Comparison of ENCODE assay signal across 20 cellular contexts in genomic region chr3:39317571-39318169, GRCh38. TPM values are rescaled to one million over a fixed set of nuclear protein-coding genes. Genes with fewer than 3 reads are reported as not detected.
A peak's percentile ranks its signal among the peaks of the same experiment; 100 is the strongest.
DNase-seq lines count a peak whose midpoint lies in the region; ATAC-seq, FAIRE-seq and TF ChIP-seq lines count a peak whose summit lies in the region.
"Had no signal": no experiment of that assay in that cellular context is flagged by ENCODE, and none has a peak within 500 bp of the region (broad histone marks: within the 10 kb centered on the region; RNA-seq: fewer than 3 reads in every experiment).

No MANE protein-coding gene starts in this region.

- no peak overlapping the region for H2BK120ac ChIP-seq in trophoblast cell (ENCODE audit: insufficient read depth, low read length, poor library complexity)

- no peak overlapping the region for H2AK5ac ChIP-seq in trophoblast cell (ENCODE audit: low read length)

- FAIRE-seq in RCC 7860 (lab: Jason Lieb, UNC): peak; percentile 52

- H2BK12ac ChIP-seq in trophoblast cell (ENCODE audit: low read length): no peak overlapping the region

- H3K27ac ChIP-seq in trophoblast cell (ENCODE audit: low read depth, low read length): no peak overlapping the region
- H3K27ac ChIP-seq: GM23248 had no signal

- H3K27me3 Mint-ChIP-seq in HFFc6 (ENCODE audit: insufficient read depth): peaks cover 9% of the 10 kb centered on the region

- no peak overlapping the region for H3K18ac ChIP-seq in trophoblast cell (ENCODE audit: low read length)

- peaks cover 2% of the 10 kb centered on the region for H3K9me3 ChIP-seq in trophoblast cell (ENCODE audit: insufficient read depth, low read depth, low read length)

- H3K23ac ChIP-seq in trophoblast cell (ENCODE audit: low read length): no peak overlapping the region

- no peaks in the 10 kb centered on the region for H3K4me1 ChIP-seq in trophoblast cell (ENCODE audit: control insufficient read depth in 1 of 2, insufficient read depth in 2 of 2, low read length in 2 of 2)

- H2BK5ac ChIP-seq in trophoblast cell (ENCODE audit: low read depth, low read length, poor library complexity): no peak overlapping the region

- H3K27me3 ChIP-seq in trophoblast cell (ENCODE audit: insufficient read depth, low read length): no peaks in the 10 kb centered on the region

- no peak overlapping the region for H2AFZ ChIP-seq in trophoblast cell (ENCODE audit: insufficient read depth, low read length, poor library complexity)
- H2AFZ ChIP-seq: GM23248 had no signal

- H3K79me1 ChIP-seq in trophoblast cell (ENCODE audit: low read length): no peaks in the 10 kb centered on the region

- peaks cover 3% of the 10 kb centered on the region; the same call in 1 of the 2 replicates for H3K36me3 Mint-ChIP-seq in HFFc6 (ENCODE audit: low read depth)

- H3K4me3 ChIP-seq in epithelial cell of esophagus (ENCODE audit: low read length) (no peak overlapping the region), trophoblast cell (ENCODE audit: low read depth, low read length) (no peak overlapping the region)
- H3K4me3 ChIP-seq: GM23248 had no signal

- no peak overlapping the region for H4K8ac ChIP-seq in trophoblast cell (ENCODE audit: low read depth, low read length)

- no peaks in the 10 kb centered on the region for H3K4me1 Mint-ChIP-seq in HFFc6 (ENCODE audit: low read depth)

- 0 out of 2 replicates have a peak, but pooled peaks cover 4% of the 10 kb centered on the region for H3K9me3 Mint-ChIP-seq in HFFc6

- no peak overlapping the region for H3K9ac ChIP-seq in trophoblast cell (ENCODE audit: low read length)
- H3K9ac ChIP-seq: GM23248 had no signal

- no peak overlapping the region for H3K27ac Mint-ChIP-seq in HFFc6

- H3K36me3 ChIP-seq in trophoblast cell (ENCODE audit: control insufficient read depth in 1 of 2, insufficient read depth in 2 of 2, low read length in 2 of 2): no peaks in the 10 kb centered on the region

- H3K14ac ChIP-seq in trophoblast cell (ENCODE audit: low read length): no peak overlapping the region

- WGBS in trophoblast cell (ENCODE audit: extremely low coverage, insufficient coverage, insufficient read length): no CpG with 5 or more reads among the region's 2 CpGs

- ATAC-seq in HG03135 (IDR thresholded peaks at IDR 0.05; ENCODE audit: unreplicated experiment): no peak
- ATAC-seq: right cardiac atrium had no signal

- no peak overlapping the region for H3K4me3 Mint-ChIP-seq in HFFc6

- no peak overlapping the region for H4K91ac ChIP-seq in trophoblast cell (ENCODE audit: low read depth, low read length)

- H3K4ac ChIP-seq in trophoblast cell (ENCODE audit: low read depth, low read length): no peak overlapping the region

- H3K4me2 ChIP-seq in trophoblast cell (ENCODE audit: low read length): no peak overlapping the region

- H4K12ac ChIP-seq in trophoblast cell (ENCODE audit: low read depth, low read length): no peak overlapping the region

- peak; percentile 21 for DNase-seq in HuH-7 (ENCODE audit: low spot score)
- peak; percentile 50 for DNase-seq in RCC 7860 (ENCODE audit: low spot score)
- peak; percentile 7 for DNase-seq in epithelial cell of esophagus (ENCODE audit: low read depth)
- peak; percentile 83 to 97 for DNase-seq in trophoblast cell
- DNase-seq in HFFc6: no peak
- no peak for DNase-seq in NCI-H1048 (lab: John Stamatoyannopoulos, UW)
- no peak for DNase-seq in putamen (ENCODE audit: low spot score)
- DNase-seq: activated naive CD4-positive, alpha-beta T cell treated with Interleukin-2 at 50 U/mL for 16 hours; effector CD4-positive, alpha-beta T cell; GM23248; NCI-H2029 treated with DMSO at 0.1 percent for 48 hours; NCI-H524; right cardiac atrium; stimulated activated CD4-positive, alpha-beta T cell treated with anti-CD3 and anti-CD28 coated beads, Interleukin-1b, Interleukin-23, amount 100 ng/mL, for 48 hours; substantia nigra; T-helper 1 cell had no signal

- H3K79me2 ChIP-seq in trophoblast cell (ENCODE audit: control insufficient read depth, insufficient read depth, low read length, poor library complexity): no peaks in the 10 kb centered on the region

- TF ChIP-seq CTCF in epithelial cell of esophagus (IDR thresholded peaks at IDR 0.05; ENCODE audit: insufficient read depth, low read depth, low read length, missing control alignments) (no peak), HFFc6 (IDR thresholded peaks at IDR 0.05) (no peak)

RNA-seq across cellular contexts. Expression of gene CCR8, which starts 11.8 kb away (rescaled TPM):
- polyA plus RNA-seq in trophoblast cell (2013): not detected in 2 replicates
- total RNA-seq in HFFc6 (2021; fragmentation: NEBNext Ultra II Directional; extraction: Animal tissue kit (Norgen Biotek cat#: 25700)): not detected
- total RNA-seq: GM23248, lung microvascular endothelial cell, right cardiac atrium had no signal
- polyA plus RNA-seq: BJ, GM23248, neural cell, right cardiac atrium had no signal

RNA-seq across cellular contexts. Expression of gene CX3CR1, which starts 37.8 kb away (rescaled TPM):
- polyA plus RNA-seq in trophoblast cell (2013): 0.06 and 0.07 TPM in 2 replicates
- not detected for total RNA-seq in HFFc6 (2021; fragmentation: NEBNext Ultra II Directional; extraction: Animal tissue kit (Norgen Biotek cat#: 25700))
- total RNA-seq: GM23248, lung microvascular endothelial cell had no signal
- polyA plus RNA-seq: GM23248, neural cell had no signal

Comparison
In these comparisons a context has a peak if more than half of its experiments do, and no peak if none do; other contexts are left out.
1. DNase-seq: peak in HuH-7 (single experiment), RCC 7860 (single experiment), epithelial cell of esophagus (single experiment) and trophoblast cell (2 of 2); none in HFFc6 (single experiment), NCI-H1048 (single experiment) and putamen (single experiment).